ENCODE assay signal across 2 cellular contexts in genomic region chr10:6667679-6668270, GRCh38.
TF ChIP-seq lines count a peak whose summit lies in the region.

No MANE protein-coding gene starts in this region.

TF ChIP-seq in SK-N-SH, 30 proteins besides CTCF, POLR2A, EP300 and RAD21:
- TF ChIP-seq SMC3 (IDR thresholded peaks at IDR 0.05; ENCODE audit: low read depth, low read length) (peak; percentile 64), CHD2 (IDR thresholded peaks at IDR 0.05; ENCODE audit: low read length, partially characterized antibody) (no peak)
TF ChIP-seq in SK-N-SH: peak in this region for 1.

TF ChIP-seq in endothelial cell of umbilical vein, 7 proteins besides CTCF, POLR2A, EP300 and RAD21:
- no peak for TF ChIP-seq JUN (IDR thresholded peaks at IDR 0.05; ENCODE audit: borderline replicate concordance, insufficient read depth, insufficient read length, low read depth)
- TF ChIP-seq MYC (IDR thresholded peaks at IDR 0.05; ENCODE audit: low read depth, low read length) = no peak
- no peak for TF ChIP-seq MAX (IDR thresholded peaks at IDR 0.05; ENCODE audit: insufficient read depth, insufficient read length)
- TF ChIP-seq GATA2 (IDR thresholded peaks at IDR 0.05; ENCODE audit: insufficient read depth, insufficient read length, low read depth, low read length) = no peak
- TF ChIP-seq FOS (IDR thresholded peaks at IDR 0.05; ENCODE audit: borderline replicate concordance, insufficient read depth, low read length) = no peak
- TF ChIP-seq POLR2AphosphoS5 (IDR thresholded peaks at IDR 0.05; ENCODE audit: insufficient read depth, low read depth, low read length) = no peak
- TF ChIP-seq EZH2 (IDR thresholded peaks at IDR 0.05; ENCODE audit: borderline replicate concordance, low read depth, low read length, severe bottlenecking) = no peak
